Comparison of ENCODE assay signal across 1 cellular context in the genomic region with DNA sequence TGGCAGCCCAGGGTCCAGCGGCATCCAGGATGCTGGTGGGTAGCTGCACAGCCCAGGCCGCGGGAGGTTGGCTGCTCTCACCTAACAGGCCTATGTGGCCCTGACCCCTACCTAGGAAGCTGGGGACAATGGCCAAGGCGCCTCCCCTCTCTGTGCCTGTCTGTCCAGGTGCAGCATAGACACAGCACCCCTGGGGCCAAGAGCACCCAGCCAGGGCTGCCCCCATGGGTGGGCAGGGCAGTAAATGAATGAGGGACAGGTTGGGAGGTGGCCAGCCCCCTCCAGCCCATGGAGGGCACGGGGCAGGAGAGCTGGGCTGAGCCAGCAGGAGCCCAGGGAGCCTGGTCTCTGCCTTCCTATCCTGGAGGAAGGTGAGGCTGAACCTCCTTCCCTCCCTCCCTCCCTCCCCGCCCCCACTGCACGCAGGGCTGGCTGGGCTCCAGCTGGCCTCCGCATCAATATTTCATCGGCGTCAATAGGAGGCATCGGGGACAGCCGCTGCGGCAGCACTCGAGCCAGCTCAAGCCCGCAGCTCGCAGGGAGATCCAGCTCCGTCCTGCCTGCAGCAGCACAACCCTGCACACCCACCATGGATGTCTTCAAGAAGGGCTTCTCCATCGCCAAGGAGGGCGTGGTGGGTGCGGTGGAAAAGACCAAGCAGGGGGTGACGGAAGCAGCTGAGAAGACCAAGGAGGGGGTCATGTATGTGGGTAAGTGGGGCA.
TF ChIP-seq lines count a peak whose summit lies in the region.

SNCG (plus strand) TSS at position 491 of the 722 bp plus-strand sequence; CDS start at position 590, 99 bp downstream.

TF ChIP-seq in HEK293T, 16 proteins besides CTCF, POLR2A, EP300 and RAD21:
- TF ChIP-seq BHLHE40 (IDR thresholded peaks at IDR 0.05; ENCODE audit: borderline replicate concordance) (no peak), SP1 (IDR thresholded peaks at IDR 0.05) (no peak), TARDBP (IDR thresholded peaks at IDR 0.05) (no peak), L3MBTL2 (conservative IDR thresholded peaks at IDR 0.05) (no peak), CTBP1 (IDR thresholded peaks at IDR 0.05; ENCODE audit: borderline replicate concordance) (no peak), FOXM1 (IDR thresholded peaks at IDR 0.05; ENCODE audit: borderline replicate concordance) (no peak), SUZ12 (IDR thresholded peaks at IDR 0.05) (no peak)
- TF ChIP-seq, protein P1, sequence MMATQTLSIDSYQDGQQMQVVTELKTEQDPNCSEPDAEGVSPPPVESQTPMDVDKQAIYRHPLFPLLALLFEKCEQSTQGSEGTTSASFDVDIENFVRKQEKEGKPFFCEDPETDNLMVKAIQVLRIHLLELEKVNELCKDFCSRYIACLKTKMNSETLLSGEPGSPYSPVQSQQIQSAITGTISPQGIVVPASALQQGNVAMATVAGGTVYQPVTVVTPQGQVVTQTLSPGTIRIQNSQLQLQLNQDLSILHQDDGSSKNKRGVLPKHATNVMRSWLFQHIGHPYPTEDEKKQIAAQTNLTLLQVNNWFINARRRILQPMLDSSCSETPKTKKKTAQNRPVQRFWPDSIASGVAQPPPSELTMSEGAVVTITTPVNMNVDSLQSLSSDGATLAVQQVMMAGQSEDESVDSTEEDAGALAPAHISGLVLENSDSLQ (IDR thresholded peaks at IDR 0.05), result no peak
TF ChIP-seq in HEK293T: peak in this region for 0.
